In genomic region chrX:15391850-15392249, GRCh38 we compare ENCODE assay signal across 20 cellular contexts. TPM values are rescaled to one million over a fixed set of nuclear protein-coding genes. Genes with fewer than 3 reads are reported as not detected.
DNase-seq lines count a peak whose midpoint lies in the region; ATAC-seq and TF ChIP-seq lines count a peak whose summit lies in the region.
"Had no signal": no experiment of that assay in that cellular context is flagged by ENCODE, and none has a peak within 500 bp of the region (broad histone marks: within the 10 kb centered on the region; RNA-seq: fewer than 3 reads in every experiment).

No MANE protein-coding gene starts in this region.

- no peaks in the 10 kb centered on the region for H3K9me3 Mint-ChIP-seq in H9
- H3K9me3 Mint-ChIP-seq: CD4-positive, alpha-beta memory T cell had no signal

- peaks cover 0 to 9% (median 9%) of the 10 kb centered on the region in 3 experiments; a peak in 4 of 7 replicates for H3K36me3 Mint-ChIP-seq in H9 (ENCODE audit: insufficient read depth in 1 of 3, low read depth in 3 of 3)
- H3K36me3 Mint-ChIP-seq: CD14-positive monocyte; CD4-positive, alpha-beta memory T cell had no signal

- H3K23me2 ChIP-seq in H9 (ENCODE audit: insufficient read length, low read depth, low read length, poor library complexity, severe bottlenecking): no peaks in the 10 kb centered on the region

- no peak overlapping the region for H4K91ac ChIP-seq in H9 (ENCODE audit: insufficient read length, low read depth, low read length)

- H3K79me1 ChIP-seq in H9 (ENCODE audit: insufficient read depth, low read depth, low read length, poor library complexity, severe bottlenecking): no peaks in the 10 kb centered on the region
- no peaks in the 10 kb centered on the region for H3K79me1 ChIP-seq in mesendoderm (ENCODE audit: low read length)

- no peak overlapping the region for H3K4me3 ChIP-seq in mesendoderm (ENCODE audit: low read length)
- no peak overlapping the region for H3K4me3 ChIP-seq in mucosa of descending colon
- no peak overlapping the region for H3K4me3 ChIP-seq in esophagus muscularis mucosa
- H3K4me3 ChIP-seq: BLaER1 treated with 17β-estradiol and CSF1 and Interleukin-3, amounts not matched to agents 10 nM and 100 nM; GM23248 had no signal

- ATAC-seq in mucosa of descending colon (no peak), GM21786 (IDR thresholded peaks at IDR 0.05; ENCODE audit: unreplicated experiment) (no peak), HG02763 (IDR thresholded peaks at IDR 0.05; ENCODE audit: unreplicated experiment) (no peak)
- ATAC-seq: HCT116 had no signal

- H3K4me3 Mint-ChIP-seq in H9: no peak overlapping the region
- H3K4me3 Mint-ChIP-seq: CD14-positive monocyte; CD4-positive, alpha-beta memory T cell had no signal

- H3K79me2 ChIP-seq in H9 (ENCODE audit: insufficient read depth, low read length) (no peaks in the 10 kb centered on the region), mesendoderm (ENCODE audit: control insufficient read depth, insufficient read depth, low read length) (no peaks in the 10 kb centered on the region)

- DNase-seq in ELF-1 (ENCODE audit: low read depth, low spot score) (peak; percentile 17), H9 (peak; percentile 37), iPS-NIHi11 (ENCODE audit: low spot score) (peak; percentile 4), mesendoderm (peak; percentile 74), mucosa of descending colon (no peak), esophagus muscularis mucosa (ENCODE audit: extremely low spot score) (no peak)
- DNase-seq: AML-193; BE2C; Calu3; CD4-positive, alpha-beta memory T cell; COR-L47; DMS53; DMS79 treated with DMSO at 0.1 percent for 48 hours; GM23248 had no signal

- H3K27me3 ChIP-seq in H9 (ENCODE audit: insufficient read depth, low read length): no peaks in the 10 kb centered on the region
- no peaks in the 10 kb centered on the region for H3K27me3 ChIP-seq in mesendoderm (ENCODE audit: insufficient read depth, low read length, poor library complexity)
- no peaks in the 10 kb centered on the region for H3K27me3 ChIP-seq in esophagus muscularis mucosa
- H3K27me3 ChIP-seq: BE2C had no signal

- TF ChIP-seq EP300 in esophagus muscularis mucosa (IDR thresholded peaks at IDR 0.05): no peak

- no peak overlapping the region for H3T11ph ChIP-seq in H9 (ENCODE audit: low read length)

- intact Hi-C loops in mucosa of descending colon (cut with DNase I, micrococcal nuclease) (no loop called here), esophagus muscularis mucosa (cut with DNase I) (no loop called here)

- H3K9ac ChIP-seq in H9 (ENCODE audit: extremely low read depth, insufficient read length, low read length) (no peak overlapping the region), mesendoderm (ENCODE audit: low read length) (no peak overlapping the region)
- H3K9ac ChIP-seq: BLaER1 treated with 17β-estradiol and CSF1 and Interleukin-3, amounts not matched to agents 10 nM and 100 nM; GM23248 had no signal

- no CpG with 5 or more reads among the region's 4 CpGs for WGBS in H9 (ENCODE audit: extremely low coverage, insufficient read length, low lambda C conversion rate)
- no CpG with 5 or more reads among the region's 4 CpGs for WGBS in mesendoderm (ENCODE audit: extremely low coverage, insufficient coverage, low lambda C conversion rate)
- WGBS in esophagus muscularis mucosa: 62% methylated on average over 4 of the region's 4 CpGs

- H3K4me2 ChIP-seq in H9 (ENCODE audit: insufficient read depth, insufficient read length, low read length) (no peak overlapping the region), mesendoderm (ENCODE audit: low read length) (no peak overlapping the region)
- H3K4me2 ChIP-seq: BLaER1 treated with 17β-estradiol and CSF1 and Interleukin-3, amounts not matched to agents 10 nM and 100 nM had no signal

- no peak overlapping the region for H3K4ac ChIP-seq in H9 (ENCODE audit: low read depth, low read length)
- no peak overlapping the region for H3K4ac ChIP-seq in mesendoderm (ENCODE audit: low read depth, low read length)

- H3K27ac Mint-ChIP-seq in H9: peak overlapping the region in 2 of 3 experiments; percentile 13 to 24; a peak in 2 of 7 replicates
- H3K27ac Mint-ChIP-seq: CD14-positive monocyte; CD4-positive, alpha-beta memory T cell had no signal

- H3K4me1 ChIP-seq in H9 (ENCODE audit: insufficient read depth, low read length) (no peaks in the 10 kb centered on the region), mesendoderm (ENCODE audit: control insufficient read depth, low read depth, low read length) (no peaks in the 10 kb centered on the region), mucosa of descending colon (ENCODE audit: low read depth) (no peaks in the 10 kb centered on the region), esophagus muscularis mucosa (no peaks in the 10 kb centered on the region)
- H3K4me1 ChIP-seq: BLaER1 treated with 17β-estradiol and CSF1 and Interleukin-3, amounts not matched to agents 10 nM and 100 nM had no signal

- H3K27ac ChIP-seq in H9 (ENCODE audit: insufficient read length, low read depth, low read length) (no peak overlapping the region), mesendoderm (ENCODE audit: low read depth, low read length) (no peak overlapping the region), esophagus muscularis mucosa (replicated peaks in 1 of 4) (no peak overlapping the region)
- H3K27ac ChIP-seq: 22Rv1; BLaER1 treated with 17β-estradiol and CSF1 and Interleukin-3, amounts not matched to agents 10 nM and 100 nM; GM23248 had no signal

- H2AK5ac ChIP-seq in H9 (ENCODE audit: insufficient read length, low read length) (no peak overlapping the region), mesendoderm (ENCODE audit: low read length) (no peak overlapping the region)

- H3K4me1 Mint-ChIP-seq in H9: peaks cover 0 to 6% of the 10 kb centered on the region in 2 experiments; a peak in 3 of 4 replicates
- H3K4me1 Mint-ChIP-seq: CD14-positive monocyte; CD4-positive, alpha-beta memory T cell had no signal

- no peak overlapping the region for H3K18ac ChIP-seq in H9 (ENCODE audit: insufficient read length, low read depth, low read length)
- no peak overlapping the region for H3K18ac ChIP-seq in mesendoderm (ENCODE audit: low read length)

- H3K27me3 Mint-ChIP-seq in H9 (ENCODE audit: low read depth): no peaks in the 10 kb centered on the region
- H3K27me3 Mint-ChIP-seq: CD4-positive, alpha-beta memory T cell had no signal

- H3K36me3 ChIP-seq in mesendoderm (ENCODE audit: control insufficient read depth, insufficient read depth, low read length) (no peaks in the 10 kb centered on the region), mucosa of descending colon (ENCODE audit: low read depth) (no peaks in the 10 kb centered on the region), esophagus muscularis mucosa (no peaks in the 10 kb centered on the region)
- H3K36me3 ChIP-seq: BE2C; BLaER1 treated with 17β-estradiol and CSF1 and Interleukin-3, amounts not matched to agents 10 nM and 100 nM had no signal

- H2BK5ac ChIP-seq in H9 (ENCODE audit: insufficient read length, low read length) (no peak overlapping the region), mesendoderm (ENCODE audit: low read length) (no peak overlapping the region)

- no peaks in the 10 kb centered on the region for H4K20me1 ChIP-seq in H9 (ENCODE audit: control insufficient read depth, insufficient read depth, insufficient read length)

- H3K56ac ChIP-seq in H9 (ENCODE audit: insufficient read length, low read depth, low read length) (no peak overlapping the region), mesendoderm (ENCODE audit: low read length) (no peak overlapping the region)

- H4K8ac ChIP-seq in H9 (replicated peaks; ENCODE audit: insufficient read length, low read depth, low read length) (no peak overlapping the region), mesendoderm (ENCODE audit: low read depth, low read length) (no peak overlapping the region)

- H2BK12ac ChIP-seq in H9 (ENCODE audit: insufficient read length, low read depth, low read length): no peak overlapping the region

- TF ChIP-seq CTCF in H9 (conservative IDR thresholded peaks at IDR 0.05): no peak
- no peak for TF ChIP-seq CTCF in mucosa of descending colon (IDR thresholded peaks at IDR 0.05)
- no peak for TF ChIP-seq CTCF in esophagus muscularis mucosa (IDR thresholded peaks at IDR 0.05)

- H2BK20ac ChIP-seq in H9 (ENCODE audit: low read depth, low read length, poor library complexity, severe bottlenecking): no peak overlapping the region

- no peak for TF ChIP-seq POLR2A in esophagus muscularis mucosa (IDR thresholded peaks at IDR 0.05; ENCODE audit: low read depth)

- H4K5ac ChIP-seq in H9 (ENCODE audit: insufficient read length, low read depth, low read length) (no peak overlapping the region), mesendoderm (ENCODE audit: low read length) (no peak overlapping the region)

- H3K9me3 ChIP-seq in H9 (ENCODE audit: control insufficient read depth, low read depth, low read length): no peaks in the 10 kb centered on the region
- no peaks in the 10 kb centered on the region for H3K9me3 ChIP-seq in mucosa of descending colon
- H3K9me3 ChIP-seq in esophagus muscularis mucosa: no peaks in the 10 kb centered on the region
- H3K9me3 ChIP-seq: BE2C; BLaER1 treated with 17β-estradiol and CSF1 and Interleukin-3, amounts not matched to agents 10 nM and 100 nM had no signal

- H2BK15ac ChIP-seq in H9 (ENCODE audit: low read depth, low read length) (no peak overlapping the region), mesendoderm (replicated peaks; ENCODE audit: low read depth) (no peak overlapping the region)

- no peak overlapping the region for H2AFZ ChIP-seq in H9 (ENCODE audit: low read length)
- H2AFZ ChIP-seq: GM23248 had no signal

- no peak overlapping the region for H3K23ac ChIP-seq in H9 (ENCODE audit: insufficient read length, low read depth, low read length)
- H3K23ac ChIP-seq in mesendoderm (ENCODE audit: low read length): no peak overlapping the region

- no peak overlapping the region for H3K14ac ChIP-seq in H9 (ENCODE audit: insufficient read depth, low read length)

- no peak overlapping the region for H2BK120ac ChIP-seq in H9 (ENCODE audit: low read depth, low read length, poor library complexity, severe bottlenecking)
- no peak overlapping the region for H2BK120ac ChIP-seq in mesendoderm (ENCODE audit: low read depth, low read length)

RNA-seq across cellular contexts. Expression of gene VEGFD, which starts 7.6 kb away (rescaled TPM):
- total RNA-seq in H9 (2021): 0.11 TPM in 1 of 2 replicates, not detected in the other
- polyA plus RNA-seq in mesendoderm (2013, experiment 1 of 2): not detected
- polyA plus RNA-seq in mesendoderm (2013, experiment 2 of 2): 0.03 TPM
- total RNA-seq in mucosa of descending colon: 1 to 10 TPM in 2 of 3 donors, under 1 TPM in 1; 0.55 to 5.8 (median 1.6) TPM
- 1 to 10 TPM; 1.8 to 6.0 (median 3.7) TPM for total RNA-seq in esophagus muscularis mucosa
- total RNA-seq: GM23248 had no signal
- polyA plus RNA-seq: CD14-positive monocyte; CD4-positive, alpha-beta memory T cell; GM23248 had no signal

RNA-seq across cellular contexts. Expression of gene PIGA, which starts 56.5 kb away (rescaled TPM):
- total RNA-seq in H9 (2021) (13.5 and 13.9 TPM in 2 replicates), mucosa of descending colon (10 to 100 TPM; 11.7 to 14.1 (median 12.6) TPM), esophagus muscularis mucosa (1 to 10 TPM; 3.2 to 6.6 (median 4.2) TPM)
- polyA plus RNA-seq in mesendoderm (2013, experiment 1 of 2): 8.6 TPM
- 7.5 TPM for polyA plus RNA-seq in mesendoderm (2013, experiment 2 of 2)

Comparison
In these comparisons a context has a peak if more than half of its experiments do, and no peak if none do; other contexts are left out.
1. DNase-seq: peak in ELF-1 (single experiment), H9 (single experiment), iPS-NIHi11 (single experiment) and mesendoderm (single experiment); none in mucosa of descending colon (0 of 3) and esophagus muscularis mucosa (single experiment).